ENCODE assay signal across 24 cellular contexts in genomic region chr2:230790981-230791380, GRCh38.
DNase-seq lines count a peak whose midpoint lies in the region; ATAC-seq and TF ChIP-seq lines count a peak whose summit lies in the region.
"Had no signal": no experiment of that assay in that cellular context is flagged by ENCODE, and none has a peak within 500 bp of the region (broad histone marks: within the 10 kb centered on the region; RNA-seq: fewer than 3 reads in every experiment).

No MANE protein-coding gene starts in this region.

- peak overlapping the region; percentile 45 for H3K27ac Mint-ChIP-seq in T-helper 2 cell treated with Interferon-gamma antibody and Interleukin-4, amounts not matched to agents 5 μg/mL and 100 μg/mL, for 36 hours
- peak overlapping the region; percentile 9 to 62 for H3K27ac Mint-ChIP-seq in natural killer cell treated with Interleukin-12 subunit alpha and Interleukin-12 subunit beta and Interleukin-15 and Interleukin-18, amount 100 ng/mL, for 72 hours
- H3K27ac Mint-ChIP-seq in natural killer cell: peak overlapping the region in 1 of 2 donors; percentile 21

- H3K27ac ChIP-seq in subcutaneous abdominal adipose tissue (ENCODE audit: low read depth, low read length): peak overlapping the region; percentile 32
- H3K27ac ChIP-seq: KMS-11, right lobe of liver, uterus, WERI-Rb-1 had no signal

- H3K9me3 ChIP-seq in subcutaneous abdominal adipose tissue (ENCODE audit: control insufficient read depth in 5 of 5, low read length in 5 of 5): peaks cover 5 to 17% (median 11%) of the 10 kb centered on the region in 5 donors
- H3K9me3 ChIP-seq: right lobe of liver had no signal

- H3K36me3 ChIP-seq in subcutaneous abdominal adipose tissue (ENCODE audit: control insufficient read depth in 5 of 5, insufficient read depth in 5 of 5, low read length in 5 of 5): peaks cover 2 to 24% (median 12%) of the 10 kb centered on the region in 5 donors
- H3K36me3 ChIP-seq: uterus had no signal

- H3K4me1 ChIP-seq in subcutaneous abdominal adipose tissue (ENCODE audit: control insufficient read depth in 5 of 5, insufficient read depth in 5 of 5, low read length in 5 of 5): peaks cover 4 to 39% (median 36%) of the 10 kb centered on the region in 5 donors
- H3K4me1 ChIP-seq: right lobe of liver, uterus had no signal

- peaks cover 30% of the 10 kb centered on the region for H3K9me3 Mint-ChIP-seq in T-helper 2 cell treated with Interferon-gamma antibody and Interleukin-4, amounts not matched to agents 5 μg/mL and 100 μg/mL, for 36 hours
- H3K9me3 Mint-ChIP-seq in natural killer cell treated with Interleukin-12 subunit alpha and Interleukin-12 subunit beta and Interleukin-15 and Interleukin-18, amount 100 ng/mL, for 72 hours: peaks cover 12% of the 10 kb centered on the region
- H3K9me3 Mint-ChIP-seq in natural killer cell: peaks cover 3 to 9% of the 10 kb centered on the region in 2 donors

- H3K36me3 Mint-ChIP-seq in T-helper 2 cell treated with Interferon-gamma antibody and Interleukin-4, amounts not matched to agents 5 μg/mL and 100 μg/mL, for 36 hours (ENCODE audit: low read depth): peaks cover 85% of the 10 kb centered on the region
- peaks cover 66% of the 10 kb centered on the region for H3K36me3 Mint-ChIP-seq in natural killer cell treated with Interleukin-12 subunit alpha and Interleukin-12 subunit beta and Interleukin-15 and Interleukin-18, amount 100 ng/mL, for 72 hours
- peaks cover 24% of the 10 kb centered on the region for H3K36me3 Mint-ChIP-seq in natural killer cell

- TF ChIP-seq CTCF in natural killer cell (IDR thresholded peaks at IDR 0.05): no peak
- TF ChIP-seq CTCF in foreskin fibroblast (IDR thresholded peaks at IDR 0.05; ENCODE audit: low read depth, low read length): no peak

- H3K9ac ChIP-seq in subcutaneous abdominal adipose tissue (ENCODE audit: low read length in 5 of 5): no peak overlapping the region
- H3K9ac ChIP-seq: KMS-11 had no signal

- H3K4me3 ChIP-seq in foreskin fibroblast (ENCODE audit: low read depth in 1 of 2, low read length in 2 of 2) (no peak overlapping the region), subcutaneous abdominal adipose tissue (ENCODE audit: low read depth in 1 of 5, low read length in 5 of 5) (no peak overlapping the region)
- H3K4me3 ChIP-seq: ascending aorta, lung, right lobe of liver, uterus had no signal

- no peak for ATAC-seq in natural killer cell treated with Interleukin-12 subunit alpha and Interleukin-12 subunit beta and Interleukin-15 and Interleukin-18, amount 100 ng/mL, for 72 hours
- ATAC-seq in natural killer cell: no peak
- ATAC-seq: effector memory CD8-positive, alpha-beta T cell; HCT116 had no signal

- intact Hi-C loops in natural killer cell (cut with micrococcal nuclease): loop anchor here (10.0 kb wide), 1 partner anchor 376 kb away; the partner anchor contains the start of gene SP100

- H3K4me3 Mint-ChIP-seq in T-helper 2 cell treated with Interferon-gamma antibody and Interleukin-4, amounts not matched to agents 5 μg/mL and 100 μg/mL, for 36 hours: no peak overlapping the region
- H3K4me3 Mint-ChIP-seq in natural killer cell treated with Interleukin-12 subunit alpha and Interleukin-12 subunit beta and Interleukin-15 and Interleukin-18, amount 100 ng/mL, for 72 hours: no peak overlapping the region
- H3K4me3 Mint-ChIP-seq in natural killer cell: no peak overlapping the region
- H3K4me3 Mint-ChIP-seq: effector memory CD8-positive, alpha-beta T cell; immature natural killer cell had no signal

- H3K27me3 Mint-ChIP-seq in T-helper 2 cell treated with Interferon-gamma antibody and Interleukin-4, amounts not matched to agents 5 μg/mL and 100 μg/mL, for 36 hours (ENCODE audit: low read depth): no peaks in the 10 kb centered on the region
- H3K27me3 Mint-ChIP-seq in natural killer cell treated with Interleukin-12 subunit alpha and Interleukin-12 subunit beta and Interleukin-15 and Interleukin-18, amount 100 ng/mL, for 72 hours: no peaks in the 10 kb centered on the region
- no peaks in the 10 kb centered on the region for H3K27me3 Mint-ChIP-seq in natural killer cell (ENCODE audit: low read depth in 2 of 2)
- H3K27me3 Mint-ChIP-seq: effector memory CD8-positive, alpha-beta T cell had no signal

- DNase-seq in T-helper 2 cell treated with Interferon-gamma antibody and Interleukin-4, amounts not matched to agents 5 μg/mL and 100 μg/mL, for 36 hours (ENCODE audit: low spot score): no peak
- DNase-seq in T-helper 2 cell: no peak
- no peak for DNase-seq in natural killer cell treated with Interleukin-12 subunit alpha and Interleukin-12 subunit beta and Interleukin-15 and Interleukin-18, amount 100 ng/mL, for 72 hours (ENCODE audit: low spot score)
- DNase-seq in natural killer cell: no peak
- DNase-seq in foreskin fibroblast: peak; percentile 34 to 60
- DNase-seq in mucosa of gallbladder (ENCODE audit: low spot score): no peak
- no peak for DNase-seq in AG08395 (ENCODE audit: low spot score)
- DNase-seq: 8988T; activated effector memory CD4-positive, alpha-beta T cell treated with anti-CD3 and anti-CD28 coated beads, Interleukin-2, amount 50 U/mL, for 16 hours; effector memory CD8-positive, alpha-beta T cell; immature natural killer cell; NCI-H187; NCI-H748 treated with DMSO at 0.1 percent for 48 hours; right lobe of liver; SHP77; stimulated activated CD4-positive, alpha-beta T cell treated with anti-CD3 and anti-CD28 coated beads, Interleukin-15, amount 100 ng/mL, for 24 hours; substantia nigra; uterus; WERI-Rb-1 had no signal

- H3K27me3 ChIP-seq in subcutaneous abdominal adipose tissue (ENCODE audit: control insufficient read depth in 5 of 5, insufficient read depth in 4 of 5, low read length in 5 of 5): no peaks in the 10 kb centered on the region
- H3K27me3 ChIP-seq: ascending aorta, right lobe of liver, uterus had no signal

- peaks cover 47% of the 10 kb centered on the region for H3K4me1 Mint-ChIP-seq in T-helper 2 cell treated with Interferon-gamma antibody and Interleukin-4, amounts not matched to agents 5 μg/mL and 100 μg/mL, for 36 hours (ENCODE audit: low read depth)
- H3K4me1 Mint-ChIP-seq in natural killer cell treated with Interleukin-12 subunit alpha and Interleukin-12 subunit beta and Interleukin-15 and Interleukin-18, amount 100 ng/mL, for 72 hours (ENCODE audit: low read depth in 2 of 2): peaks cover 55 to 60% of the 10 kb centered on the region in 2 donors
- peaks cover 71 to 77% of the 10 kb centered on the region in 2 donors for H3K4me1 Mint-ChIP-seq in natural killer cell

Comparison
In these comparisons a context has a peak if more than half of its experiments do, and no peak if none do; other contexts are left out.
1. DNase-seq: peak in foreskin fibroblast (2 of 2); none in T-helper 2 cell treated with Interferon-gamma antibody and Interleukin-4, amounts not matched to agents 5 μg/mL and 100 μg/mL, for 36 hours (single experiment), T-helper 2 cell (0 of 5), natural killer cell treated with Interleukin-12 subunit alpha and Interleukin-12 subunit beta and Interleukin-15 and Interleukin-18, amount 100 ng/mL, for 72 hours (single experiment), natural killer cell (single experiment), mucosa of gallbladder (single experiment) and AG08395 (single experiment).